Comparison of ENCODE assay signal across 8 cellular contexts in the genomic region with DNA sequence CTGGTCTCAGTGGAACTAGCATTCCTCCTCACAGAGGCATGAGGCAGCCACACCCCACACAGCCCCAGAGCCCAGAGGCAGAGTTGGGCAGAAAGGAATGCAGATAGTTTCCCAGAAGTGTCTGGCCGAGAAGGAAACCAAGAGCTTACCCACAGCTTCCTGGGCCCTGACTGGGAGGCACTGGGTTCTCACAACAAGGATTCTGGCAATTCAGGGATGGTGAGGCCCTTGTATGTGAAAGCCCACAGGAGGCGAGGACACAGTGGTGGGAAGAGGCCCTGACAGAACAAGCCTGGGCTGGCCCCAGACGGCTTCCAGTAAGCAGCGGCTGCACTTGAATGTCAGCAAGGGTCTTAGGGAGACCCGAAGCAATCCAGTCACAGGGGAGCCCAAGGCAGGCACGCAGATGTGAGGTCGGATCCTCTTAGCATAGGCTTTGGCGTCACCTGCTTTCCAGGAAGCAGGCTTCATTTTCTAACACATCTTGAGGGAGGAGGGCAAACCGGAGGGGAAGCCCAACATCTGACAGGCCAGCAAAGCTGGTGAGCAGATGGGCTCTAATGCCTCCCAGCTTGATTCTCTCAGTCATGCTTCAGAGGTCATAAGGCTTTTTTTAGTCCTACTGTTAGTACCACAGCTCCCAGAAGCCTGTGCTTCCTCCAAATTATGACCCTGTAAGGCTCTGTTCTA.
DNase-seq lines count a peak whose midpoint lies in the region; ATAC-seq, FAIRE-seq and TF ChIP-seq lines count a peak whose summit lies in the region.

No MANE protein-coding gene starts in this region.

- H3K4me1 ChIP-seq in stomach = peaks cover 7 to 19% (median 17%) of the 10 kb centered on the region in 4 donors

- intact Hi-C loops in Right ventricle myocardium superior (cut with DNase I) (no loop called here), stomach (cut with DNase I; ENCODE audit: low total_unique reads) (no loop called here)

- no peak overlapping the region for H3K4me3 ChIP-seq in stomach

- peak overlapping the region; percentile 3 to 84 (median 72) for H3K27ac ChIP-seq in stomach

- WGBS in stomach, 5 donors = 28 to 51% (median 40%) methylated on average over 5 to 9 of the region's 9 CpGs

- TF ChIP-seq CTCF in GM20000 (IDR thresholded peaks at IDR 0.05; ENCODE audit: extremely low read depth, missing control alignments) (no peak), stomach (IDR thresholded peaks at IDR 0.05) (no peak)

- FAIRE-seq in HTR-8/SVneo (lab: Jason Lieb, UNC) = no peak

- H3K9me3 ChIP-seq in stomach = no peaks in the 10 kb centered on the region

- no peaks in the 10 kb centered on the region for H3K27me3 ChIP-seq in stomach

- no peak for TF ChIP-seq POLR2A in stomach (IDR thresholded peaks at IDR 0.05)

- ATAC-seq in HG03575 (IDR thresholded peaks at IDR 0.05; ENCODE audit: extremely low read depth, insufficient number of reproducible peaks, low FRiP score, unreplicated experiment) (peak; percentile 88), Right ventricle myocardium superior (ENCODE audit: poor library complexity) (peak; percentile 59)

- peaks cover 0 to 4% (median 0%) of the 10 kb centered on the region in 4 donors for H3K36me3 ChIP-seq in stomach

- TF ChIP-seq EP300 in stomach (IDR thresholded peaks at IDR 0.05) = no peak

- DNase-seq in GM04504 (ENCODE audit: low read depth) (peak; percentile 80), GM20000 (ENCODE audit: low spot score) (peak; percentile 70), UCSD-AML1 (lab: John Stamatoyannopoulos, UW; ENCODE audit: unreplicated experiment) (peak; percentile 73), Right ventricle myocardium superior (no peak), stomach (peak; percentile 35), HTR-8/SVneo (ENCODE audit: insufficient read length, low spot score) (no peak), NCI-H1930 (lab: John Stamatoyannopoulos, UW) (no peak)

Comparison
In these comparisons a context has a peak if more than half of its experiments do, and no peak if none do; other contexts are left out.
1. DNase-seq: peak in GM04504 (single experiment), GM20000 (single experiment), UCSD-AML1 (single experiment) and stomach (single experiment); none in Right ventricle myocardium superior (single experiment), HTR-8/SVneo (single experiment) and NCI-H1930 (0 of 2).